In genomic region chr17:63525190-63525946, GRCh38 we compare ENCODE assay signal across 28 cellular contexts. TPM values are rescaled to one million over a fixed set of nuclear protein-coding genes. Genes with fewer than 3 reads are reported as not detected.
"Had no signal": no experiment of that assay in that cellular context is flagged by ENCODE, and none has a peak within 500 bp of the region (broad histone marks: within the 10 kb centered on the region; RNA-seq: fewer than 3 reads in every experiment).

No MANE protein-coding gene starts in this region.

- H3K27ac Mint-ChIP-seq: activated B cell treated with CpG ODN at 0.5 μM for 24 hours; activated CD4-positive, alpha-beta memory T cell treated with anti-CD3 and anti-CD28 coated beads, Interleukin-2, amount 10 ng/mL, durations not matched to agents 7 days and 5 days; activated CD8-positive, alpha-beta memory T cell treated with anti-CD3 and anti-CD28 coated beads, Interleukin-2, amount 10 ng/mL, durations not matched to agents 7 days and 5 days; activated T-helper 17 cell treated with anti-CD3 and anti-CD28 coated beads, Interleukin-2, amount 50 U/mL, for 72 hours; brain; endodermal cell; natural killer cell; stimulated activated memory B cell treated with anti-CD40 and anti-IgM and Interleukin-4, amounts not matched to agents 10 μg/mL and 1 μg/mL and 100 μg/mL, for 72 hours; T-helper 2 cell treated with Interferon-gamma antibody and Interleukin-4, amounts not matched to agents 5 μg/mL and 100 μg/mL, for 36 hours had no signal

- H3K36me3 Mint-ChIP-seq: activated CD8-positive, alpha-beta memory T cell treated with anti-CD3 and anti-CD28 coated beads, Interleukin-2, amount 10 ng/mL, durations not matched to agents 7 days and 5 days; brain; natural killer cell; stimulated activated memory B cell treated with anti-CD40 and anti-IgM and Interleukin-4, amounts not matched to agents 10 μg/mL and 1 μg/mL and 100 μg/mL, for 72 hours had no signal

- H3K36me3 ChIP-seq: sigmoid colon, spleen, thoracic aorta, upper lobe of right lung had no signal

- H3K4me1 Mint-ChIP-seq: activated B cell treated with CpG ODN at 0.5 μM for 24 hours had no signal

- ATAC-seq: activated CD8-positive, alpha-beta memory T cell treated with anti-CD3 and anti-CD28 coated beads, Interleukin-2, amount 10 ng/mL, durations not matched to agents 7 days and 5 days; activated T-helper 17 cell treated with anti-CD3 and anti-CD28 coated beads, Interleukin-2, amount 50 U/mL, for 72 hours; left cardiac atrium; natural killer cell; stimulated activated memory B cell treated with anti-CD40 and anti-IgM and Interleukin-4, amounts not matched to agents 10 μg/mL and 1 μg/mL and 100 μg/mL, for 72 hours; upper lobe of right lung had no signal

- H3K4me3 ChIP-seq: dorsolateral prefrontal cortex, sigmoid colon, spleen, thoracic aorta, upper lobe of right lung had no signal

- DNase-seq: activated B cell treated with CpG ODN at 0.5 μM for 24 hours; activated CD4-positive, alpha-beta memory T cell treated with anti-CD3 and anti-CD28 coated beads, Interleukin-2, amount 10 ng/mL, durations not matched to agents 7 days and 5 days; activated CD4-positive, alpha-beta T cell treated with anti-CD3 and anti-CD28 coated beads for 48 hours; activated CD8-positive, alpha-beta memory T cell treated with anti-CD3 and anti-CD28 coated beads, Interleukin-2, amount 10 ng/mL, durations not matched to agents 7 days and 5 days; activated naive CD4-positive, alpha-beta T cell treated with Interleukin-2 at 50 U/mL for 16 hours; activated T-cell treated with anti-CD3 and anti-CD28 coated beads, Interleukin-2, amount 50 U/mL, for 1 hour; anterior cingulate cortex; central memory CD4-positive, alpha-beta T cell; dorsolateral prefrontal cortex; endodermal cell; foreskin melanocyte; glutamatergic neuron; hippocampal formation; left cardiac atrium; mesenchymal stem cell; natural killer cell; sigmoid colon; spleen; stimulated activated CD4-positive, alpha-beta T cell treated with anti-CD3 and anti-CD28 coated beads, Interleukin-4, amount 100 ng/mL, for 4 hours; upper lobe of right lung had no signal

- H3K9me3 Mint-ChIP-seq: activated B cell treated with CpG ODN at 0.5 μM for 24 hours; activated CD4-positive, alpha-beta memory T cell treated with anti-CD3 and anti-CD28 coated beads, Interleukin-2, amount 10 ng/mL, durations not matched to agents 7 days and 5 days; activated T-helper 17 cell treated with anti-CD3 and anti-CD28 coated beads, Interleukin-2, amount 50 U/mL, for 72 hours; endodermal cell; natural killer cell; stimulated activated memory B cell treated with anti-CD40 and anti-IgM and Interleukin-4, amounts not matched to agents 10 μg/mL and 1 μg/mL and 100 μg/mL, for 72 hours; T-helper 2 cell treated with Interferon-gamma antibody and Interleukin-4, amounts not matched to agents 5 μg/mL and 100 μg/mL, for 36 hours had no signal

- H3K4me1 ChIP-seq: parathyroid adenoma, upper lobe of right lung had no signal

- H3K9ac ChIP-seq: parathyroid adenoma had no signal

- H3K9me3 ChIP-seq: sigmoid colon, spleen, thoracic aorta, upper lobe of right lung had no signal

- H3K4me3 Mint-ChIP-seq: activated B cell treated with CpG ODN at 0.5 μM for 24 hours; activated CD4-positive, alpha-beta memory T cell treated with anti-CD3 and anti-CD28 coated beads, Interleukin-2, amount 10 ng/mL, durations not matched to agents 7 days and 5 days; activated CD8-positive, alpha-beta memory T cell treated with anti-CD3 and anti-CD28 coated beads, Interleukin-2, amount 10 ng/mL, durations not matched to agents 7 days and 5 days; activated T-helper 17 cell treated with anti-CD3 and anti-CD28 coated beads, Interleukin-2, amount 50 U/mL, for 72 hours; endodermal cell; natural killer cell; stimulated activated memory B cell treated with anti-CD40 and anti-IgM and Interleukin-4, amounts not matched to agents 10 μg/mL and 1 μg/mL and 100 μg/mL, for 72 hours; T-helper 2 cell treated with Interferon-gamma antibody and Interleukin-4, amounts not matched to agents 5 μg/mL and 100 μg/mL, for 36 hours had no signal

RNA-seq across cellular contexts. Expression of gene KCNH6, which starts 2.2 kb away (rescaled TPM):
- total RNA-seq: activated B cell treated with CpG ODN at 0.5 μM for 24 hours; activated CD4-positive, alpha-beta memory T cell treated with anti-CD3 and anti-CD28 coated beads, Interleukin-2, amount 10 ng/mL, durations not matched to agents 7 days and 5 days; activated CD8-positive, alpha-beta memory T cell treated with anti-CD3 and anti-CD28 coated beads, Interleukin-2, amount 10 ng/mL, durations not matched to agents 7 days and 5 days; epithelial cell of proximal tubule; fibroblast of lung; left cardiac atrium; natural killer cell; sigmoid colon; spleen; thoracic aorta; upper lobe of right lung had no signal
